18 cellular contexts compared by ENCODE assay signal in genomic region chrX:41026326-41027136, GRCh38. TPM values are rescaled to one million over a fixed set of nuclear protein-coding genes. Genes with fewer than 3 reads are reported as not detected.
DNase-seq lines count a peak whose midpoint lies in the region; ATAC-seq and TF ChIP-seq lines count a peak whose summit lies in the region.
"Had no signal": no experiment of that assay in that cellular context is flagged by ENCODE, and none has a peak within 500 bp of the region (broad histone marks: within the 10 kb centered on the region; RNA-seq: fewer than 3 reads in every experiment).

No MANE protein-coding gene starts in this region.

- H3K4me1 Mint-ChIP-seq in glutamatergic neuron (ENCODE audit: low read depth, unreplicated experiment), result peaks cover 10% of the 10 kb centered on the region
- H3K4me1 Mint-ChIP-seq: activated naive CD8-positive, alpha-beta T cell treated with anti-CD3 and anti-CD28 coated beads for 36 hours had no signal

- no peaks in the 10 kb centered on the region for H3K27me3 ChIP-seq in GM23248 (replicated peaks; ENCODE audit: insufficient read depth)
- no peaks in the 10 kb centered on the region for H3K27me3 ChIP-seq in NT2/D1 (ENCODE audit: insufficient read depth, insufficient read length)
- no peaks in the 10 kb centered on the region for H3K27me3 ChIP-seq in neural cell (ENCODE audit: insufficient read depth, low read depth, low read length)
- H3K27me3 ChIP-seq: foreskin keratinocyte had no signal

- WGBS in GM23248 (ENCODE audit: low coverage in 1 of 2, low lambda C conversion rate in 2 of 2, missing lambda C conversion rate in 2 of 2), 2 experiments, result 97% methylated on average over 9 to 10 of the region's 10 CpGs

- H4K20me1 ChIP-seq in GM23248 (ENCODE audit: insufficient read depth) (no peaks in the 10 kb centered on the region), neural cell (ENCODE audit: insufficient read depth) (no peaks in the 10 kb centered on the region)

- 0 out of 2 replicates have a peak overlapping the region, but pooled peaks have one; percentile 84 for H3K27ac ChIP-seq in GM23248
- no peak overlapping the region for H3K27ac ChIP-seq in neural cell (ENCODE audit: low read length)
- H3K27ac ChIP-seq: foreskin keratinocyte had no signal

- H3K27me3 Mint-ChIP-seq in glutamatergic neuron (ENCODE audit: unreplicated experiment), result no peaks in the 10 kb centered on the region
- H3K27me3 Mint-ChIP-seq: activated naive CD8-positive, alpha-beta T cell treated with anti-CD3 and anti-CD28 coated beads for 36 hours had no signal

- DNase-seq in GM23248 (no peak), NT2/D1 (ENCODE audit: low read depth, low spot score) (no peak), glutamatergic neuron (no peak), NCI-H345 treated with DMSO at 0.1 percent for 48 hours (lab: John Stamatoyannopoulos, UW; ENCODE audit: unreplicated experiment) (no peak), C1 segment of cervical spinal cord (lab: John Stamatoyannopoulos, UW) (no peak)
- DNase-seq: activated CD4-positive, alpha-beta T cell treated with anti-CD3 and anti-CD28 coated beads, Interleukin-2, amount 50 U/mL, for 48 hours; activated naive CD8-positive, alpha-beta T cell treated with anti-CD3 and anti-CD28 coated beads for 36 hours; activated T-cell treated with anti-CD3 and anti-CD28 coated beads, Interleukin-2, amount 50 U/mL, for 24 hours; GF-D8; GOT3; NCI-H2029 treated with DMSO at 0.1 percent for 48 hours; nucleus accumbens; stimulated activated CD4-positive, alpha-beta T cell treated with anti-CD3 and anti-CD28 coated beads, Interleukin-4, amount 100 ng/mL, for 4 hours had no signal

- H3K4me1 ChIP-seq in GM23248 (ENCODE audit: insufficient read depth) (peaks cover 17% of the 10 kb centered on the region), NT2/D1 (ENCODE audit: insufficient read depth, insufficient read length) (peaks cover 4% of the 10 kb centered on the region)

- peak overlapping the region; percentile 77 for H3K27ac Mint-ChIP-seq in glutamatergic neuron (ENCODE audit: unreplicated experiment)
- H3K27ac Mint-ChIP-seq: activated naive CD8-positive, alpha-beta T cell treated with anti-CD3 and anti-CD28 coated beads for 36 hours; activated T-cell treated with anti-CD3 and anti-CD28 coated beads, Interleukin-2, amount 50 U/mL, for 24 hours had no signal

- no peaks in the 10 kb centered on the region for H3K9me3 ChIP-seq in GM23248 (ENCODE audit: low read depth)
- no peaks in the 10 kb centered on the region for H3K9me3 ChIP-seq in NT2/D1 (ENCODE audit: insufficient read depth, low read length)
- H3K9me3 ChIP-seq in neural cell (ENCODE audit: low read length), result no peaks in the 10 kb centered on the region

- TF ChIP-seq CTCF in glutamatergic neuron (IDR thresholded peaks at IDR 0.05; ENCODE audit: partially characterized antibody, unreplicated experiment) (no peak), neural cell (IDR thresholded peaks at IDR 0.05; ENCODE audit: poor library complexity, severe bottlenecking) (no peak)

- TF ChIP-seq RAD21 in neural cell (conservative IDR thresholded peaks at IDR 0.05), result no peak

- peak overlapping the region; percentile 63 for H3K4me2 ChIP-seq in GM23248 (ENCODE audit: unreplicated experiment)
- no peak overlapping the region for H3K4me2 ChIP-seq in neural cell (ENCODE audit: low read length)

- H3K9me3 Mint-ChIP-seq in glutamatergic neuron (ENCODE audit: unreplicated experiment), result peaks cover under 1% of the 10 kb centered on the region
- H3K9me3 Mint-ChIP-seq: activated naive CD8-positive, alpha-beta T cell treated with anti-CD3 and anti-CD28 coated beads for 36 hours had no signal

- no peaks in the 10 kb centered on the region for H3K36me3 Mint-ChIP-seq in glutamatergic neuron (ENCODE audit: unreplicated experiment)
- H3K36me3 Mint-ChIP-seq: activated naive CD8-positive, alpha-beta T cell treated with anti-CD3 and anti-CD28 coated beads for 36 hours had no signal

- in situ Hi-C loops in GM23248 (cut with MboI), result no loop called here

- H3K36me3 ChIP-seq in GM23248 (ENCODE audit: low read depth) (no peaks in the 10 kb centered on the region), NT2/D1 (ENCODE audit: insufficient read depth, insufficient read length, low read length) (no peaks in the 10 kb centered on the region), neural cell (ENCODE audit: insufficient read depth, low read length) (no peaks in the 10 kb centered on the region)

- H2AFZ ChIP-seq in GM23248 (no peak overlapping the region), neural cell (ENCODE audit: low read depth, low read length) (no peak overlapping the region)

- H3K4me3 ChIP-seq in GM23248, result no peak overlapping the region
- no peak overlapping the region for H3K4me3 ChIP-seq in NT2/D1 (ENCODE audit: insufficient read length, low read depth)
- peak overlapping the region; percentile 13 for H3K4me3 ChIP-seq in neural cell (ENCODE audit: low read length)
- H3K4me3 ChIP-seq: lung had no signal

- H3K9me2 ChIP-seq in GM23248 (ENCODE audit: insufficient read depth) (no peaks in the 10 kb centered on the region), neural cell (ENCODE audit: insufficient read depth, low read length) (no peaks in the 10 kb centered on the region)

- H3K9ac ChIP-seq in GM23248, result 0 out of 2 replicates have a peak overlapping the region, but pooled peaks have one; percentile 57
- H3K9ac ChIP-seq in NT2/D1 (ENCODE audit: insufficient read length, low read depth), result peak overlapping the region; percentile 56
- H3K9ac ChIP-seq in neural cell (ENCODE audit: low read length), result no peak overlapping the region

- H3K4me3 Mint-ChIP-seq in glutamatergic neuron (ENCODE audit: unreplicated experiment), result peak overlapping the region; percentile 46
- H3K4me3 Mint-ChIP-seq: activated naive CD8-positive, alpha-beta T cell treated with anti-CD3 and anti-CD28 coated beads for 36 hours; activated T-cell treated with anti-CD3 and anti-CD28 coated beads, Interleukin-2, amount 50 U/mL, for 24 hours had no signal

- TF ChIP-seq EP300 in neural cell (conservative IDR thresholded peaks at IDR 0.05; ENCODE audit: poor library complexity, severe bottlenecking), result no peak

- no peak for ATAC-seq in GM18517 (IDR thresholded peaks at IDR 0.05; ENCODE audit: unreplicated experiment)
- no peak for ATAC-seq in activated CD4-positive, CD25-positive, alpha-beta regulatory T cell treated with anti-CD3 and anti-CD28 coated beads, Interleukin-2, amount 50 U/mL, for 24 hours

- H3K79me2 ChIP-seq in GM23248 (ENCODE audit: insufficient read depth) (no peaks in the 10 kb centered on the region), neural cell (replicated peaks; ENCODE audit: insufficient read depth, low read length) (no peaks in the 10 kb centered on the region)

- H3F3A ChIP-seq in GM23248 (ENCODE audit: insufficient read depth) (0 out of 2 replicates have a peak, but pooled peaks cover 9% of the 10 kb centered on the region), neural cell (ENCODE audit: insufficient read depth, low read length, poor library complexity, severe bottlenecking) (no peaks in the 10 kb centered on the region)

TF ChIP-seq in neural cell, 6 proteins besides CTCF, POLR2A, EP300 and RAD21:
- TF ChIP-seq POLR2AphosphoS5 (IDR thresholded peaks at IDR 0.05), result no peak
- no peak for TF ChIP-seq EZH2 (IDR thresholded peaks at IDR 0.05; ENCODE audit: borderline replicate concordance, insufficient read depth, low read length, poor library complexity, severe bottlenecking)
- TF ChIP-seq REST (IDR thresholded peaks at IDR 0.05; ENCODE audit: borderline replicate concordance), result no peak
- TF ChIP-seq MXI1 (conservative IDR thresholded peaks at IDR 0.05; ENCODE audit: poor library complexity, severe bottlenecking), result no peak
- TF ChIP-seq SMC3 (conservative IDR thresholded peaks at IDR 0.05; ENCODE audit: poor library complexity), result no peak
- no peak for TF ChIP-seq TAF1 (IDR thresholded peaks at IDR 0.05; ENCODE audit: low read depth)

RNA-seq across cellular contexts. Expression of gene USP9X, which starts 58.7 kb away (rescaled TPM):
- 72.3 and 76.1 TPM in 2 replicates for total RNA-seq in GM23248 (2014; rRNA removed; shearing (Covaris generic))
- polyA plus RNA-seq in GM23248 (2016; fragmentation: Nextera tagmentation; extraction: Ambion mirVana) (21.5 and 23.9 TPM in 2 replicates), neural cell (33.9 and 36.1 TPM in 2 replicates)
- 120 TPM for total RNA-seq in glutamatergic neuron (ENCODE audit: unreplicated experiment)
- 158 and 176 TPM in 2 replicates for polyA minus RNA-seq in neural cell
